In genomic region chr1:204216236-204216635, GRCh38 we compare ENCODE assay signal across 7 cellular contexts. TPM values are rescaled to one million over a fixed set of nuclear protein-coding genes. Genes with fewer than 3 reads are reported as not detected.
"Had no signal": no experiment of that assay in that cellular context is flagged by ENCODE, and none has a peak within 500 bp of the region (broad histone marks: within the 10 kb centered on the region; RNA-seq: fewer than 3 reads in every experiment).

No MANE protein-coding gene starts in this region.

- H3K4me3 ChIP-seq: K562 had no signal

- DNase-seq: IMR-90, KBM-7 had no signal

- H3K27ac Mint-ChIP-seq: IgD-negative memory B cell had no signal

- H3K36me3 Mint-ChIP-seq: IgD-negative memory B cell had no signal

- H3K27ac ChIP-seq: HL-60 had no signal

- ATAC-seq: HepG2, K562 had no signal

RNA-seq across cellular contexts. Expression of gene GOLT1A, which starts 2.4 kb away (rescaled TPM):
- total RNA-seq: HT1080, IMR-90, K562 had no signal
- polyA plus RNA-seq: IgD-negative memory B cell, K562 had no signal

RNA-seq across cellular contexts. Expression of gene KISS1, which starts 19.9 kb away (rescaled TPM):
- total RNA-seq: HT1080, K562 had no signal
- polyA plus RNA-seq: IgD-negative memory B cell had no signal

RNA-seq across cellular contexts. Expression of gene REN, which starts 50.1 kb away (rescaled TPM):
- total RNA-seq: HepG2, HT1080 had no signal
- polyA plus RNA-seq: HepG2, IgD-negative memory B cell had no signal
